In the genomic region with DNA sequence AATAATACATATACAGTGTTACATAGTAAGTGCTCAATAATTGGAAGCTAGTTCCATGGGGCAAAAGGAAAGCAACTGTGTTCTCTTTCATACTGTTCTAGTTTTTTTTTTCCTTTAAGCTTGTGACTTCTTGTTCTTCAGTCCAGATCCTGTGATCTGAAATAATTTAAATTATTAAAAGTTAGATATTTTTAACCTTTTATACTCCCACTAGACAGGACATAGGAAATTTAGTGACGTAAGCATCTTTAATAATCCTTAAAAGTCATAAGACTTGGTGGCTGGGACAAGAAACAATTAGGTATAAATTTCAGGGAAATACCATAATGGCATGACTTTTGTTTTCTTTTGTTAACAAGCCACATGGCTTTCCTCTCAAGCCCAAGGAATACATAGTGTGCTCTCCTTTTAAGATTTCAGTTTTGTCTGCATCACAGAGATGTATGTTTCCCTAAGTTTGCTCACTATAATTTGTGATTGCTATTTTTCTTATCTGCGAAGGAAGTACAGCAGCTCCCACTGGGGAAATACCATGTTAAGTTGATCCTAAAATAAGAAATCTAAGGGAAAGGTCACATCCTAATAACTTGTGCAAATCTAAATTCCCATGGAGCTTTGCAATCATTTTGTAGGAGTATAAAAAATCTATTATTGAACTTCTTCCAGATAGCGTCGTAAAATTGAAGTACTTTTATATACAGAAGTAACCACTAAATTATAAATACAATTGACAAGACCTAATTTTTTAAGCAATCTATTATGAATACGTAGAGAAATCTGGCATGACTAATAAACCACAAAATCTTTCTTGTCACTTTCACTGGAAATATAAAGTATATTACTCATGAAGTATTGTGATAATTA, we compare ENCODE assay signal across 26 cellular contexts. TPM values are rescaled to one million over a fixed set of nuclear protein-coding genes. Genes with fewer than 3 reads are reported as not detected.
DNase-seq lines count a peak whose midpoint lies in the region; ATAC-seq and TF ChIP-seq lines count a peak whose summit lies in the region.
"Had no signal": no experiment of that assay in that cellular context is flagged by ENCODE, and none has a peak within 500 bp of the region (broad histone marks: within the 10 kb centered on the region; RNA-seq: fewer than 3 reads in every experiment).

No MANE protein-coding gene starts in this region.

- H3K4me3 ChIP-seq in brain microvascular endothelial cell (ENCODE audit: low read depth, low read length), result no peak overlapping the region
- H3K4me3 ChIP-seq: adrenal gland, breast epithelium, HAP-1, upper lobe of left lung had no signal

- ATAC-seq in Right ventricle myocardium superior (ENCODE audit: poor library complexity), result peak; percentile 70
- ATAC-seq: foreskin keratinocyte; stimulated activated naive CD8-positive, alpha-beta T cell treated with anti-CD3 and anti-CD28 coated beads, Interleukin-15, amount 100 ng/mL, for 72 hours had no signal

- TF ChIP-seq CTCF in brain microvascular endothelial cell (IDR thresholded peaks at IDR 0.05; ENCODE audit: low read depth, low read length, missing control alignments), result no peak

- in situ Hi-C loops in brain microvascular endothelial cell (cut with HindIII; ENCODE audit: low pct_ligation_motif_present, low sequenced_read_pairs), result no loop called here

- H3K36me3 ChIP-seq in brain microvascular endothelial cell (replicated peaks), result no peaks in the 10 kb centered on the region
- H3K36me3 ChIP-seq: adrenal gland, breast epithelium, HAP-1, upper lobe of left lung had no signal

- intact Hi-C loops in Right ventricle myocardium superior (cut with DNase I), result no loop called here

- no peaks in the 10 kb centered on the region for H3K27me3 ChIP-seq in brain microvascular endothelial cell (replicated peaks)
- H3K27me3 ChIP-seq: adrenal gland, breast epithelium, upper lobe of left lung had no signal

- peak overlapping the region; percentile 68 for H3K27ac ChIP-seq in brain microvascular endothelial cell
- H3K27ac ChIP-seq: C4-2B, foreskin keratinocyte, upper lobe of left lung had no signal

- peak; percentile 51 for DNase-seq in CD1c-positive myeloid dendritic cell (ENCODE audit: extremely low spot score)
- peak; percentile 17 for DNase-seq in brain microvascular endothelial cell
- no peak for DNase-seq in Right ventricle myocardium superior
- DNase-seq in pulmonary artery endothelial cell (ENCODE audit: low read depth, low spot score), result peak; percentile 4
- DNase-seq in SW 1271 (lab: John Stamatoyannopoulos, UW), result no peak
- no peak for DNase-seq in activated gamma-delta T cell treated with Interleukin-2 at 50 U/mL for 16 hours
- DNase-seq in NCI-H2171 (lab: John Stamatoyannopoulos, UW), result no peak
- DNase-seq in DMS114 treated with DMSO at 0.1 percent for 48 hours (lab: John Stamatoyannopoulos, UW; ENCODE audit: unreplicated experiment), result no peak
- DNase-seq: activated B cell treated with CpG ODN at 0.5 μM for 24 hours; activated CD4-positive, alpha-beta memory T cell treated with anti-CD3 and anti-CD28 coated beads, Interleukin-2, amount 10 ng/mL, durations not matched to agents 7 days and 5 days; activated effector memory CD4-positive, alpha-beta T cell treated with anti-CD3 and anti-CD28 coated beads, Interleukin-2, amount 50 U/mL, for 16 hours; adrenal gland; EL; foreskin keratinocyte; hypothalamus; KBM-7; NCI-H1436; NCI-H2171 treated with DMSO at 0.1 percent for 48 hours; NCI-H526 treated with DMSO at 0.1 percent for 48 hours; retina; stimulated activated CD4-positive, alpha-beta T cell treated with anti-CD3 and anti-CD28 coated beads, Interleukin-12 subunit alpha, Interleukin-12 subunit beta, amount 100 ng/mL, for 4 hours; stimulated activated naive CD8-positive, alpha-beta T cell treated with anti-CD3 and anti-CD28 coated beads, Interleukin-15, amount 100 ng/mL, for 72 hours; upper lobe of left lung had no signal

RNA-seq across cellular contexts. Expression of a gene that starts 30.1 kb away (rescaled TPM):
- total RNA-seq in Right ventricle myocardium superior, result 23.6 TPM
- total RNA-seq in pulmonary artery endothelial cell, result 6.1 and 8.0 TPM in 2 replicates
- total RNA-seq: activated B cell treated with CpG ODN at 0.5 μM for 24 hours had no signal

Comparison
In these comparisons a context has a peak if more than half of its experiments do, and no peak if none do; other contexts are left out.
1. DNase-seq: peak in CD1c-positive myeloid dendritic cell (single experiment), brain microvascular endothelial cell (single experiment) and pulmonary artery endothelial cell (single experiment); none in Right ventricle myocardium superior (single experiment), SW 1271 (0 of 2), activated gamma-delta T cell treated with Interleukin-2 at 50 U/mL for 16 hours (single experiment), NCI-H2171 (single experiment) and DMS114 treated with DMSO at 0.1 percent for 48 hours (single experiment).